ENCODE assay signal across 25 cellular contexts in genomic region chr15:68479870-68480269, GRCh38. TPM values are rescaled to one million over a fixed set of nuclear protein-coding genes. Genes with fewer than 3 reads are reported as not detected.
DNase-seq lines count a peak whose midpoint lies in the region; ATAC-seq and TF ChIP-seq lines count a peak whose summit lies in the region.
"Had no signal": no experiment of that assay in that cellular context is flagged by ENCODE, and none has a peak within 500 bp of the region (broad histone marks: within the 10 kb centered on the region; RNA-seq: fewer than 3 reads in every experiment).

No MANE protein-coding gene starts in this region.

- H3K4me3 Mint-ChIP-seq in osteocyte (ENCODE audit: unreplicated experiment) (no peak overlapping the region), CD14-positive monocyte (no peak overlapping the region)
- H3K4me3 Mint-ChIP-seq: IgD-negative memory B cell had no signal

- H3K79me2 ChIP-seq in Karpas-422 (ENCODE audit: low read length), result no peaks in the 10 kb centered on the region

- no peak for TF ChIP-seq CTCF in heart left ventricle (IDR thresholded peaks at IDR 0.05)
- TF ChIP-seq CTCF in esophagus muscularis mucosa (IDR thresholded peaks at IDR 0.05), result no peak
- TF ChIP-seq CTCF in osteocyte (IDR thresholded peaks at IDR 0.05), result no peak
- no peak for TF ChIP-seq CTCF in vagina (IDR thresholded peaks at IDR 0.05)
- no peak for TF ChIP-seq CTCF in CD14-positive monocyte (IDR thresholded peaks at IDR 0.05)

- H3K27ac ChIP-seq in heart left ventricle (peak overlapping the region in 9 of 12 donors; percentile 20 to 60 (median 38)), esophagus muscularis mucosa (replicated peaks in 1 of 4) (peak overlapping the region; percentile 18 to 27 (median 26)), vagina (peak overlapping the region; percentile 80), Karpas-422 (ENCODE audit: low read length) (no peak overlapping the region)
- H3K27ac ChIP-seq: 22Rv1, foreskin keratinocyte, HL-60 had no signal

- no peak overlapping the region for H3K4me2 ChIP-seq in Karpas-422 (ENCODE audit: low read depth, low read length, poor library complexity, severe bottlenecking)

- intact Hi-C loops in heart left ventricle (cut with DNase I) (no loop called here), Right ventricle myocardium inferior (cut with DNase I) (no loop called here), esophagus muscularis mucosa (cut with DNase I) (no loop called here), vagina (cut with DNase I) (no loop called here), CD14-positive monocyte (cut with micrococcal nuclease) (no loop called here)

- WGBS in heart left ventricle, 4 donors, result 77 to 88% (median 83%) methylated on average over 4 of the region's 4 CpGs
- 75% methylated on average over 3 of the region's 4 CpGs for WGBS in esophagus muscularis mucosa

- H3K9me2 ChIP-seq in Karpas-422 (replicated peaks; ENCODE audit: insufficient read depth, low read length), result no peaks in the 10 kb centered on the region

- H3K9me3 ChIP-seq in heart left ventricle (peaks cover 0 to 5% (median 0%) of the 10 kb centered on the region in 12 donors), esophagus muscularis mucosa (no peaks in the 10 kb centered on the region), vagina (no peaks in the 10 kb centered on the region), Karpas-422 (ENCODE audit: low read length) (no peaks in the 10 kb centered on the region)
- H3K9me3 ChIP-seq: tibial nerve had no signal

- no peak for TF ChIP-seq EP300 in esophagus muscularis mucosa (IDR thresholded peaks at IDR 0.05)

- H3K4me1 ChIP-seq in heart left ventricle, result peaks cover 0 to 21% (median 6%) of the 10 kb centered on the region in 12 donors
- peaks cover 0 to 13% (median 5%) of the 10 kb centered on the region in 4 donors for H3K4me1 ChIP-seq in esophagus muscularis mucosa
- peaks cover 29% of the 10 kb centered on the region for H3K4me1 ChIP-seq in vagina
- H3K4me1 ChIP-seq in Karpas-422 (ENCODE audit: low read length), result no peaks in the 10 kb centered on the region
- H3K4me1 ChIP-seq: foreskin keratinocyte had no signal

- H3K27me3 Mint-ChIP-seq in osteocyte (ENCODE audit: unreplicated experiment) (no peaks in the 10 kb centered on the region), CD14-positive monocyte (ENCODE audit: low read depth in 3 of 3) (peaks cover 3 to 5% (median 5%) of the 10 kb centered on the region in 3 donors)

- H4K20me1 ChIP-seq in Karpas-422 (ENCODE audit: insufficient read depth, low read depth, low read length), result no peaks in the 10 kb centered on the region

- TF ChIP-seq POLR2A in heart left ventricle (IDR thresholded peaks at IDR 0.05), result no peak
- no peak for TF ChIP-seq POLR2A in esophagus muscularis mucosa (IDR thresholded peaks at IDR 0.05; ENCODE audit: low read depth)
- TF ChIP-seq POLR2A in vagina (IDR thresholded peaks at IDR 0.05), result no peak

- ATAC-seq in heart left ventricle, result peak in 2 of 4 donors; percentile 19 to 51
- no peak for ATAC-seq in Right ventricle myocardium inferior
- no peak for ATAC-seq in HG03175 (IDR thresholded peaks at IDR 0.05; ENCODE audit: unreplicated experiment)
- ATAC-seq: foreskin keratinocyte, left colon had no signal

- H3K36me3 Mint-ChIP-seq in osteocyte (ENCODE audit: unreplicated experiment), result no peaks in the 10 kb centered on the region
- H3K36me3 Mint-ChIP-seq in CD14-positive monocyte, result no peaks in the 10 kb centered on the region
- H3K36me3 Mint-ChIP-seq: IgD-negative memory B cell had no signal

- peak overlapping the region; percentile 94 for H3K27ac Mint-ChIP-seq in osteocyte (ENCODE audit: unreplicated experiment)
- no peak overlapping the region for H3K27ac Mint-ChIP-seq in CD14-positive monocyte
- H3K27ac Mint-ChIP-seq: IgD-negative memory B cell had no signal

- DNase-seq in heart left ventricle (no peak), Right ventricle myocardium inferior (ENCODE audit: missing footprints) (no peak), esophagus muscularis mucosa (ENCODE audit: extremely low spot score) (no peak), osteocyte (ENCODE audit: extremely low spot score, unreplicated experiment) (no peak), vagina (ENCODE audit: extremely low spot score in 2 of 2) (peak in 1 of 2 donors; percentile 84), CD14-positive monocyte (ENCODE audit: low spot score) (no peak), Karpas-422 (no peak)
- DNase-seq: activated CD4-positive, alpha-beta T cell treated with anti-CD3 and anti-CD28 coated beads, Interleukin-2, amount 50 U/mL, for 1 hour; activated gamma-delta T cell; Calu3; cortex of kidney; foreskin keratinocyte; H7; midbrain; MM.1S; NCI-H146; NCI-H2171; NCI-H526; stimulated activated CD4-positive, alpha-beta T cell treated with anti-CD3 and anti-CD28 coated beads, Interleukin-15, amount 100 ng/mL, for 24 hours had no signal

- H3K9me3 Mint-ChIP-seq in osteocyte (ENCODE audit: unreplicated experiment) (no peaks in the 10 kb centered on the region), CD14-positive monocyte (peaks cover 0 to 3% (median 0%) of the 10 kb centered on the region in 7 donors)
- H3K9me3 Mint-ChIP-seq: IgD-negative memory B cell had no signal

- no peak overlapping the region for H3K9ac ChIP-seq in Karpas-422 (ENCODE audit: low read length)

- H3K4me3 ChIP-seq in heart left ventricle (no peak overlapping the region), esophagus muscularis mucosa (no peak overlapping the region), vagina (no peak overlapping the region), Karpas-422 (ENCODE audit: low read length) (no peak overlapping the region)
- H3K4me3 ChIP-seq: tibial nerve had no signal

- H3K27me3 ChIP-seq in heart left ventricle (peaks cover 0 to 8% (median 0%) of the 10 kb centered on the region in 9 donors), esophagus muscularis mucosa (peaks cover 0 to 20% (median 0%) of the 10 kb centered on the region in 4 donors), vagina (no peaks in the 10 kb centered on the region), Karpas-422 (ENCODE audit: low read length) (no peaks in the 10 kb centered on the region; the same call in 1 of the 2 replicates)
- H3K27me3 ChIP-seq: tibial nerve had no signal

- H2AFZ ChIP-seq in Karpas-422 (ENCODE audit: low read length), result no peak overlapping the region

- no peaks in the 10 kb centered on the region for H3K36me3 ChIP-seq in heart left ventricle
- H3K36me3 ChIP-seq in esophagus muscularis mucosa, result no peaks in the 10 kb centered on the region
- H3K36me3 ChIP-seq in vagina, result no peaks in the 10 kb centered on the region
- H3K36me3 ChIP-seq in Karpas-422 (ENCODE audit: insufficient read depth, low read length), result no peaks in the 10 kb centered on the region
- H3K36me3 ChIP-seq: tibial nerve had no signal

- H3K4me1 Mint-ChIP-seq in osteocyte (ENCODE audit: unreplicated experiment) (peaks cover 51% of the 10 kb centered on the region), CD14-positive monocyte (no peaks in the 10 kb centered on the region)

RNA-seq across cellular contexts. Expression of gene ITGA11, which starts 47.9 kb away (rescaled TPM):
- total RNA-seq in heart left ventricle (10 to 100 TPM in 6 of 9 donors, 1 to 10 TPM in 3; 7.8 to 35.5 (median 12.8) TPM), Right ventricle myocardium inferior (32.6 TPM), esophagus muscularis mucosa (10 to 100 TPM in 2 of 4 donors, 1 to 10 TPM in 2; 3.3 to 15.8 (median 8.6) TPM), osteocyte (1,149 and 1,161 TPM in 2 replicates), vagina (15.5 TPM)
- polyA plus RNA-seq in heart left ventricle (1 to 10 TPM; 2.1 to 5.9 TPM), CD14-positive monocyte (under 1 TPM in 1 of 2 donors, not detected in 1; 0.01 TPM)
- not detected in 2 replicates for total RNA-seq in Karpas-422 (2014; rRNA removed; shearing (Covaris generic); ENCODE audit: low replicate concordance)
- total RNA-seq: Calu3, foreskin keratinocyte had no signal
- polyA plus RNA-seq: foreskin keratinocyte, IgD-negative memory B cell had no signal

Comparison
In these comparisons a context has a peak if more than half of its experiments do, and no peak if none do; other contexts are left out.
1. RNA of gene ITGA11, which starts 47.9 kb away (total RNA-seq): 1,149 to 1,161 TPM in osteocyte; 32.6 TPM in Right ventricle myocardium inferior (single experiment), 15.5 TPM in vagina (single experiment), 3.3 to 15.8 TPM in esophagus muscularis mucosa, 7.8 to 35.5 TPM in heart left ventricle and not detected in Karpas-422; every median in the first group is over 10 times any median in the second.